Comparison of ENCODE assay signal across 1 cellular context in genomic region chr3:177514341-177515193, GRCh38.
TF ChIP-seq lines count a peak whose summit lies in the region.

No MANE protein-coding gene starts in this region.

TF ChIP-seq in IMR-90, 13 proteins besides CTCF, POLR2A, EP300 and RAD21:
- no peak for TF ChIP-seq RFX5 (IDR thresholded peaks at IDR 0.05; ENCODE audit: low read depth, low read length)
- TF ChIP-seq MAZ (IDR thresholded peaks at IDR 0.05; ENCODE audit: borderline replicate concordance, low read depth, low read length), result no peak
- no peak for TF ChIP-seq MXI1 (IDR thresholded peaks at IDR 0.05; ENCODE audit: borderline replicate concordance, low read depth, low read length)
- no peak for TF ChIP-seq BHLHE40 (IDR thresholded peaks at IDR 0.05; ENCODE audit: low read depth, low read length)
- TF ChIP-seq CEBPB (IDR thresholded peaks at IDR 0.05; ENCODE audit: low read depth, low read length), result no peak
- TF ChIP-seq NFE2L2 (IDR thresholded peaks at IDR 0.05; ENCODE audit: low read depth, low read length), result no peak
- no peak for TF ChIP-seq FOS (IDR thresholded peaks at IDR 0.05; ENCODE audit: low read depth, low read length)
- no peak for TF ChIP-seq USF2 (IDR thresholded peaks at IDR 0.05; ENCODE audit: low read depth, low read length)
- no peak for TF ChIP-seq ELK1 (IDR thresholded peaks at IDR 0.05; ENCODE audit: borderline replicate concordance, low read depth, low read length)
- TF ChIP-seq RCOR1 (IDR thresholded peaks at IDR 0.05; ENCODE audit: insufficient replicate concordance, low read length), result no peak
- no peak for TF ChIP-seq SMC3 (IDR thresholded peaks at IDR 0.05; ENCODE audit: low read depth, low read length)
- no peak for TF ChIP-seq CHD1 (IDR thresholded peaks at IDR 0.05; ENCODE audit: low read depth, low read length)
- no peak for TF ChIP-seq MAFK (IDR thresholded peaks at IDR 0.05; ENCODE audit: low read depth, low read length)
